12 cellular contexts compared by ENCODE assay signal in the genomic region with DNA sequence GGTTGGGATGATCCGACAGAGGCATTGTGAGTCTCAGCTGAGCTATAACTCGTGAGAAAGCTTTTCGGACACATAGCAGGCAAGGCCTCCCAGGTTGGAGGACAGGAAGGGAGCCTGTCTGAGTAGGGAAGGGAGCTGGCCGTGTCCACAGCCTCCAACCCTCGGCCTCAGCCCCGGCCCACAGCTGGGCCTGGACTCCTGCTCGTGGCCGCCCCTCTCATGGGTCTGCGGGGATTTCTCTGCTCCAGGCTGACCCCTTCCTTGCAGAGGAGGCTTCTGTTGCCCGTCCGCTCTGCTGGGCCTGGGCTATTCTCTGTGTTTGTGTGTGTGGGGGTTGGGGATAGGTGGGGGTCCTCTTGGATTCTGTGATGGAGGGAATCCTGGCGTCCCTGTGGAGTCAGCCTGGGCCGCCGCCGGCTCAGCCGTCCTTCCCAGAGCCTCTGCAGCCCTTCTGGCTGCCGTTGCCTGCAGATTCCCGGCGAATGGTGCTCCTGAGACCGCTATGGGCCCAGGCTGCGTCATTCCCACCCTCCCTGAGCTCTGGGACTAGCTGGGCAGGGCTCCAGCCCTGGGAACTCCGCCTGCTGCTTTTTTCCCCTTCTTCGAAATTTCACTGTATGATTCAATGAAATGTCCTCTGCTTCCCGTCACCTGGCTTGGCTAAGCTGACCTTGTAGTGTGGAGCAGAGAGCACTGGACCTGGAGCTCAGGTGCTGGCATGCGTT.
DNase-seq lines count a peak whose midpoint lies in the region; ATAC-seq and TF ChIP-seq lines count a peak whose summit lies in the region.
"Had no signal": no experiment of that assay in that cellular context is flagged by ENCODE, and none has a peak within 500 bp of the region (broad histone marks: within the 10 kb centered on the region; RNA-seq: fewer than 3 reads in every experiment).

No MANE protein-coding gene starts in this region.

- H3K9me3 ChIP-seq in sigmoid colon = no peaks in the 10 kb centered on the region

- peak in 1 of 4 donors; percentile 75 for TF ChIP-seq EP300 in sigmoid colon (IDR thresholded peaks at IDR 0.05)

- intact Hi-C loops in sigmoid colon (cut with DNase I) = no loop called here

- peak; percentile 17 for DNase-seq in ELR (ENCODE audit: low read depth)
- DNase-seq in cardiac fibroblast (ENCODE audit: low read depth in 2 of 2) = peak; percentile 84 to 94
- peak; percentile 75 for DNase-seq in hepatic stellate cell (ENCODE audit: low spot score)
- peak; percentile 94 for DNase-seq in sigmoid colon
- DNase-seq in activated effector memory CD4-positive, alpha-beta T cell treated with Interleukin-2 at 50 U/mL for 16 hours = no peak
- DNase-seq: ACHN, DMS79, NCI-H345 had no signal

- no peak for TF ChIP-seq POLR2A in sigmoid colon (IDR thresholded peaks at IDR 0.05)

- no peak for ATAC-seq in HG03460 (IDR thresholded peaks at IDR 0.05; ENCODE audit: unreplicated experiment)
- no peak for ATAC-seq in HG03442 (IDR thresholded peaks at IDR 0.05; ENCODE audit: unreplicated experiment)
- no peak for ATAC-seq in HG02938 (IDR thresholded peaks at IDR 0.05; ENCODE audit: unreplicated experiment)

- H3K27me3 ChIP-seq in sigmoid colon = no peaks in the 10 kb centered on the region

- H3K4me1 ChIP-seq in sigmoid colon = peaks cover 0 to 15% (median 11%) of the 10 kb centered on the region in 4 donors

- H3K27ac ChIP-seq in sigmoid colon = peak overlapping the region; percentile 41 to 76 (median 53)
- H3K27ac ChIP-seq: epithelial cell of prostate had no signal

- no peaks in the 10 kb centered on the region for H3K36me3 ChIP-seq in sigmoid colon

- TF ChIP-seq CTCF in cardiac fibroblast (IDR thresholded peaks at IDR 0.05; ENCODE audit: low read depth, low read length) (no peak), sigmoid colon (IDR thresholded peaks at IDR 0.05) (no peak)

- H3K4me3 ChIP-seq in cardiac fibroblast (replicated peaks in 1 of 2; ENCODE audit: low read depth in 2 of 2, low read length in 2 of 2) = no peak overlapping the region
- H3K4me3 ChIP-seq in sigmoid colon = no peak overlapping the region

- 79 to 80% methylated on average over 25 of the region's 25 CpGs for WGBS in sigmoid colon, 2 donors
